ENCODE assay signal across 8 cellular contexts in genomic region chr1:151790071-151790939, GRCh38. TPM values are rescaled to one million over a fixed set of nuclear protein-coding genes. Genes with fewer than 3 reads are reported as not detected.
A peak's percentile ranks its signal among the peaks of the same experiment; 100 is the strongest.
DNase-seq lines count a peak whose midpoint lies in the region; ATAC-seq and TF ChIP-seq lines count a peak whose summit lies in the region.

Gene TDRKH, minus strand, starts transcription at chr1:151790500. Its CDS starts 7,478 bp downstream, at chr1:151783022.

- peaks cover 0 to 4% (median 2%) of the 10 kb centered on the region in 4 donors for H3K36me3 ChIP-seq in esophagus muscularis mucosa
- H3K36me3 ChIP-seq in muscle layer of duodenum (ENCODE audit: control insufficient read depth in 1 of 2, insufficient read depth in 2 of 2, low read length in 2 of 2) = no peaks in the 10 kb centered on the region

- H3K4me3 Mint-ChIP-seq in activated T-cell treated with anti-CD3 and anti-CD28 coated beads, Interleukin-2, amount 50 U/mL, for 4 hours = peak within 1 kb of the TSS; percentile 92

- peaks cover 0 to 22% (median 16%) of the 10 kb centered on the region in 4 donors for H3K4me1 ChIP-seq in esophagus muscularis mucosa
- H3K4me1 ChIP-seq in muscle layer of duodenum (ENCODE audit: control insufficient read depth in 1 of 2, insufficient read depth in 2 of 2, low read length in 2 of 2) = peaks cover 0 to 10% of the 10 kb centered on the region in 2 donors

- TF ChIP-seq EP300 in esophagus muscularis mucosa (IDR thresholded peaks at IDR 0.05) = no peak

- intact Hi-C loops in esophagus muscularis mucosa (cut with DNase I) = loop anchor here (2.0 kb wide), 1 partner anchor 26 kb away; no protein-coding TSS in a partner anchor

- peak within 1 kb of the TSS; percentile 68 to 83 (median 72) for H3K4me3 ChIP-seq in esophagus muscularis mucosa
- peak within 1 kb of the TSS; percentile 84 to 100 for H3K4me3 ChIP-seq in muscle layer of duodenum (ENCODE audit: low read depth in 1 of 2, low read length in 2 of 2)

- under 1% methylated on average over 58 of the region's 58 CpGs for WGBS in esophagus muscularis mucosa

- no peaks in the 10 kb centered on the region for H3K27me3 Mint-ChIP-seq in activated T-cell treated with anti-CD3 and anti-CD28 coated beads, Interleukin-2, amount 50 U/mL, for 4 hours (ENCODE audit: low read depth)

- H3K36me3 Mint-ChIP-seq in activated T-cell treated with anti-CD3 and anti-CD28 coated beads, Interleukin-2, amount 50 U/mL, for 4 hours (ENCODE audit: insufficient read depth) = peaks cover 3% of the 10 kb centered on the region

- no peaks in the 10 kb centered on the region for H3K9me3 Mint-ChIP-seq in activated T-cell treated with anti-CD3 and anti-CD28 coated beads, Interleukin-2, amount 50 U/mL, for 4 hours

- H3K9me3 ChIP-seq in esophagus muscularis mucosa (no peaks in the 10 kb centered on the region), muscle layer of duodenum (ENCODE audit: control insufficient read depth in 1 of 2, low read length in 2 of 2) (no peaks in the 10 kb centered on the region)

- peak; percentile 93 for ATAC-seq in GM21717 (IDR thresholded peaks at IDR 0.05; ENCODE audit: unreplicated experiment)
- ATAC-seq in activated T-cell treated with anti-CD3 and anti-CD28 coated beads, Interleukin-2, amount 50 U/mL, for 4 hours = peak; percentile 98 to 99

- in situ Hi-C loops in KBM-7 (cut with MboI; ENCODE audit: low pct_unique_long_range_greater_than_20kb, low sequenced_read_pairs) = no loop called here

- peak; percentile 99 for DNase-seq in DMS53 treated with DMSO at 0.1 percent for 48 hours (lab: John Stamatoyannopoulos, UW; ENCODE audit: unreplicated experiment)
- DNase-seq in KBM-7 = peak; percentile 100
- DNase-seq in activated T-cell treated with anti-CD3 and anti-CD28 coated beads, Interleukin-2, amount 50 U/mL, for 4 hours = peak; percentile 98
- peak; percentile 99 for DNase-seq in esophagus muscularis mucosa (ENCODE audit: extremely low spot score)
- DNase-seq in stimulated activated CD8-positive, alpha-beta memory T cell treated with anti-CD3 and anti-CD28 coated beads, Interleukin-7, amount 100 ng/mL, for 4 hours (ENCODE audit: low read depth in 2 of 2) = peak; percentile 99

- peak in 2 of 3 experiments; percentile 27 to 42 for TF ChIP-seq CTCF in esophagus muscularis mucosa (IDR thresholded peaks at IDR 0.05)

- H3K27me3 ChIP-seq in esophagus muscularis mucosa = no peaks in the 10 kb centered on the region
- no peaks in the 10 kb centered on the region for H3K27me3 ChIP-seq in muscle layer of duodenum (ENCODE audit: low read depth, low read length)

- H3K4me1 Mint-ChIP-seq in activated T-cell treated with anti-CD3 and anti-CD28 coated beads, Interleukin-2, amount 50 U/mL, for 4 hours (ENCODE audit: low read depth) = peaks cover 30% of the 10 kb centered on the region

- peak within 1 kb of the TSS; percentile 68 to 77 (median 70) for H3K27ac ChIP-seq in esophagus muscularis mucosa (replicated peaks in 1 of 4)
- H3K27ac ChIP-seq in muscle layer of duodenum (ENCODE audit: low read length) = peak within 1 kb of the TSS; percentile 45

- peak; percentile 11 for TF ChIP-seq POLR2A in esophagus muscularis mucosa (IDR thresholded peaks at IDR 0.05; ENCODE audit: low read depth)

TF ChIP-seq in PFSK-1, 5 proteins besides CTCF, POLR2A, EP300 and RAD21:
- TF ChIP-seq SIN3A (IDR thresholded peaks at IDR 0.05; ENCODE audit: borderline replicate concordance, insufficient read depth, low read length) (no peak), REST (IDR thresholded peaks at IDR 0.05; ENCODE audit: insufficient read depth in 1 of 2, low read depth in 2 of 2, low read length in 2 of 2) (0 out of 4 replicates have a peak, but pooled peaks of 1 of the 2 experiments have one; percentile 3), TAF1 (IDR thresholded peaks at IDR 0.05; ENCODE audit: borderline replicate concordance, insufficient read depth, low read length) (0 out of 2 replicates have a peak, but pooled peaks have one; percentile 42), POLR2AphosphoS5 (IDR thresholded peaks at IDR 0.05; ENCODE audit: low read depth, low read length) (peak; percentile 54), FOXP2 (optimal IDR thresholded peaks at IDR 0.05; ENCODE audit: borderline replicate concordance, extremely low read depth, extremely low read length, insufficient read depth) (peak; percentile 47)

RNA-seq across cellular contexts. Expression of gene TDRKH, which starts in this region (rescaled TPM):
- 9.0 TPM for polyA plus RNA-seq in PFSK-1 (2012; ENCODE audit: insufficient read length, low read depth)
- total RNA-seq in activated T-cell treated with anti-CD3 and anti-CD28 coated beads, Interleukin-2, amount 50 U/mL, for 4 hours = 10 to 100 TPM in 2 of 3 donors, 1 to 10 TPM in 1; 9.6 to 10.4 (median 10.1) TPM
- total RNA-seq in esophagus muscularis mucosa = 1 to 10 TPM; 4.0 to 8.7 (median 6.1) TPM

Comparison
In these comparisons a context has a peak if more than half of its experiments do, and no peak if none do; other contexts are left out.
1. Peak in every context shown above with its lines: DNase-seq, ATAC-seq, H3K4me3 ChIP-seq and H3K27ac ChIP-seq.